Comparison of ENCODE assay signal across 8 cellular contexts in genomic region chr7:43647314-43647691, GRCh38.
DNase-seq lines count a peak whose midpoint lies in the region; ATAC-seq and TF ChIP-seq lines count a peak whose summit lies in the region.

No MANE protein-coding gene starts in this region.

- H3K27me3 Mint-ChIP-seq in CD4-positive, CD25-positive, alpha-beta regulatory T cell: no peaks in the 10 kb centered on the region
- H3K27me3 Mint-ChIP-seq in natural killer cell treated with Interleukin-12 subunit alpha and Interleukin-12 subunit beta and Interleukin-15 and Interleukin-18, amount 100 ng/mL, for 72 hours: no peaks in the 10 kb centered on the region

- H3K9me3 ChIP-seq in CD4-positive, CD25-positive, alpha-beta regulatory T cell (ENCODE audit: control insufficient read depth in 2 of 2, low read length in 2 of 2): no peaks in the 10 kb centered on the region
- H3K9me3 ChIP-seq in duodenal mucosa (ENCODE audit: control insufficient read depth in 1 of 2, low read length in 2 of 2): no peaks in the 10 kb centered on the region

- peak overlapping the region; percentile 31 for H3K4me3 ChIP-seq in CD4-positive, CD25-positive, alpha-beta regulatory T cell (ENCODE audit: low read depth, low read length)
- peak overlapping the region; percentile 3 to 27 for H3K4me3 ChIP-seq in duodenal mucosa (ENCODE audit: low read depth in 1 of 2, low read length in 2 of 2)

- no peaks in the 10 kb centered on the region for H3K9me3 Mint-ChIP-seq in CD4-positive, CD25-positive, alpha-beta regulatory T cell
- no peaks in the 10 kb centered on the region for H3K9me3 Mint-ChIP-seq in natural killer cell treated with Interleukin-12 subunit alpha and Interleukin-12 subunit beta and Interleukin-15 and Interleukin-18, amount 100 ng/mL, for 72 hours

- H3K27ac Mint-ChIP-seq in CD4-positive, CD25-positive, alpha-beta regulatory T cell: peak overlapping the region; percentile 92 to 99 (median 95)
- peak overlapping the region; percentile 82 to 83 for H3K27ac Mint-ChIP-seq in natural killer cell treated with Interleukin-12 subunit alpha and Interleukin-12 subunit beta and Interleukin-15 and Interleukin-18, amount 100 ng/mL, for 72 hours

- H3K4me1 ChIP-seq in CD4-positive, CD25-positive, alpha-beta regulatory T cell (ENCODE audit: control insufficient read depth, insufficient read depth, low read length, poor library complexity, severe bottlenecking): peaks cover 70% of the 10 kb centered on the region
- peaks cover 52% of the 10 kb centered on the region in 2 donors for H3K4me1 ChIP-seq in duodenal mucosa (ENCODE audit: control insufficient read depth in 1 of 2, insufficient read depth in 2 of 2, low read length in 2 of 2)

- no peak for ATAC-seq in CD4-positive, CD25-positive, alpha-beta regulatory T cell (ENCODE audit: low read depth in 2 of 2)
- no peak for ATAC-seq in natural killer cell treated with Interleukin-12 subunit alpha and Interleukin-12 subunit beta and Interleukin-15 and Interleukin-18, amount 100 ng/mL, for 72 hours
- ATAC-seq in HG03095 (IDR thresholded peaks at IDR 0.05; ENCODE audit: unreplicated experiment): no peak

- DNase-seq in CD4-positive, CD25-positive, alpha-beta regulatory T cell: no peak
- DNase-seq in NCI-H2227 treated with DMSO at 0.1 percent for 48 hours (lab: John Stamatoyannopoulos, UW) (peak; percentile 23), GM10266 (ENCODE audit: extremely low spot score) (no peak), NCI-H2171 treated with DMSO at 0.1 percent for 48 hours (lab: John Stamatoyannopoulos, UW) (no peak), NCI-H187 treated with DMSO at 0.1 percent for 48 hours (lab: John Stamatoyannopoulos, UW) (no peak)
- DNase-seq in natural killer cell treated with Interleukin-12 subunit alpha and Interleukin-12 subunit beta and Interleukin-15 and Interleukin-18, amount 100 ng/mL, for 72 hours (ENCODE audit: low spot score): no peak

- H3K36me3 ChIP-seq in CD4-positive, CD25-positive, alpha-beta regulatory T cell (ENCODE audit: control insufficient read depth, insufficient read depth, low read length): peaks cover 32% of the 10 kb centered on the region
- H3K36me3 ChIP-seq in duodenal mucosa (ENCODE audit: control insufficient read depth in 1 of 2, insufficient read depth in 2 of 2, low read length in 2 of 2): peaks cover 10 to 27% of the 10 kb centered on the region in 2 donors

- peak overlapping the region in 1 of 2 donors; percentile 26 for H3K9ac ChIP-seq in duodenal mucosa (ENCODE audit: low read depth in 1 of 2, low read length in 2 of 2)

- no peak for TF ChIP-seq CTCF in GM10266 (IDR thresholded peaks at IDR 0.05; ENCODE audit: control insufficient read depth, insufficient read depth, low read depth, missing control alignments)

- H3K27ac ChIP-seq in CD4-positive, CD25-positive, alpha-beta regulatory T cell (ENCODE audit: insufficient read depth, low read length, poor library complexity, severe bottlenecking): peak overlapping the region; percentile 78
- peak overlapping the region; percentile 79 for H3K27ac ChIP-seq in duodenal mucosa (ENCODE audit: low read depth, low read length)

- H3K4me1 Mint-ChIP-seq in CD4-positive, CD25-positive, alpha-beta regulatory T cell: peaks cover 16 to 95% (median 76%) of the 10 kb centered on the region in 4 donors
- peaks cover 82 to 92% of the 10 kb centered on the region in 2 donors for H3K4me1 Mint-ChIP-seq in natural killer cell treated with Interleukin-12 subunit alpha and Interleukin-12 subunit beta and Interleukin-15 and Interleukin-18, amount 100 ng/mL, for 72 hours (ENCODE audit: low read depth in 2 of 2)

- no peaks in the 10 kb centered on the region for H3K27me3 ChIP-seq in CD4-positive, CD25-positive, alpha-beta regulatory T cell (ENCODE audit: control insufficient read depth, insufficient read depth, low read length)
- H3K27me3 ChIP-seq in duodenal mucosa (ENCODE audit: control insufficient read depth in 1 of 2, insufficient read depth in 2 of 2, low read length in 2 of 2): no peaks in the 10 kb centered on the region

- peaks cover 35% of the 10 kb centered on the region for H3K36me3 Mint-ChIP-seq in CD4-positive, CD25-positive, alpha-beta regulatory T cell
- peaks cover 17% of the 10 kb centered on the region for H3K36me3 Mint-ChIP-seq in natural killer cell treated with Interleukin-12 subunit alpha and Interleukin-12 subunit beta and Interleukin-15 and Interleukin-18, amount 100 ng/mL, for 72 hours

- peak overlapping the region; percentile 23 to 85 (median 78) for H3K4me3 Mint-ChIP-seq in CD4-positive, CD25-positive, alpha-beta regulatory T cell
- H3K4me3 Mint-ChIP-seq in natural killer cell treated with Interleukin-12 subunit alpha and Interleukin-12 subunit beta and Interleukin-15 and Interleukin-18, amount 100 ng/mL, for 72 hours: peak overlapping the region; percentile 81
